Comparison of ENCODE assay signal across 8 cellular contexts in genomic region chr3:17179381-17180205, GRCh38.
A peak's percentile ranks its signal among the peaks of the same experiment; 100 is the strongest.
DNase-seq lines count a peak whose midpoint lies in the region; ATAC-seq and TF ChIP-seq lines count a peak whose summit lies in the region.

No MANE protein-coding gene starts in this region.

- DNase-seq in NCI-H524 treated with DMSO at 0.1 percent for 48 hours (lab: John Stamatoyannopoulos, UW) (peak; percentile 83), iPS-NIHi11 (ENCODE audit: low spot score) (no peak), RWPE1 (ENCODE audit: low spot score) (no peak), EL (no peak), SW 1271 (lab: John Stamatoyannopoulos, UW) (no peak)
- peak in 7 of 9 donors; percentile 5 to 50 (median 19) for DNase-seq in naive thymus-derived CD4-positive, alpha-beta T cell

- no peaks in the 10 kb centered on the region for H3K36me3 ChIP-seq in naive thymus-derived CD4-positive, alpha-beta T cell (ENCODE audit: control insufficient read depth in 2 of 3, insufficient read depth in 3 of 3, low read length in 3 of 3)

- no peaks in the 10 kb centered on the region for H3K27me3 ChIP-seq in naive thymus-derived CD4-positive, alpha-beta T cell (ENCODE audit: control insufficient read depth in 2 of 2, insufficient read depth in 2 of 2, low read length in 2 of 2)

- H3K4me1 Mint-ChIP-seq in naive thymus-derived CD4-positive, alpha-beta T cell, result peaks cover 0 to 39% (median 13%) of the 10 kb centered on the region in 7 donors

- H3K4me3 Mint-ChIP-seq in naive thymus-derived CD4-positive, alpha-beta T cell, result no peak overlapping the region

- no peak for TF ChIP-seq CTCF in RWPE1 (conservative IDR thresholded peaks at IDR 0.05; ENCODE audit: low read depth)

- H3K4me3 ChIP-seq in naive thymus-derived CD4-positive, alpha-beta T cell (ENCODE audit: low read length), result no peak overlapping the region

- peaks cover 0 to 3% (median 0%) of the 10 kb centered on the region in 5 donors for H3K27me3 Mint-ChIP-seq in naive thymus-derived CD4-positive, alpha-beta T cell

- H3K36me3 Mint-ChIP-seq in naive thymus-derived CD4-positive, alpha-beta T cell, result peaks cover 0 to 47% (median 23%) of the 10 kb centered on the region in 5 donors

- intact Hi-C loops in naive thymus-derived CD4-positive, alpha-beta T cell (cut with micrococcal nuclease), result no loop called here

- POLR2A ChIA-PET in naive thymus-derived CD4-positive, alpha-beta T cell (lab: Charles Lee), result no interaction called here
- POLR2A ChIA-PET in RWPE1 (lab: Yijun Ruan, JAX; ENCODE audit: low non-redundant PET), result no interaction called here

- ATAC-seq in GM18870 (IDR thresholded peaks at IDR 0.05; ENCODE audit: unreplicated experiment) (peak; percentile 71), HG02938 (IDR thresholded peaks at IDR 0.05; ENCODE audit: unreplicated experiment) (peak; percentile 88)
- peak; percentile 79 for ATAC-seq in naive thymus-derived CD4-positive, alpha-beta T cell

- CTCF ChIA-PET in naive thymus-derived CD4-positive, alpha-beta T cell (lab: Charles Lee), result interaction anchor here (1.2 kb wide), 1 partner anchor 234 kb away, joined by 5 read pairs; no protein-coding TSS in a partner anchor
- CTCF ChIA-PET in RWPE1 (lab: Yijun Ruan, JAX), result no interaction called here

- H3K27ac ChIP-seq in naive thymus-derived CD4-positive, alpha-beta T cell (ENCODE audit: low read depth, low read length), result no peak overlapping the region
- H3K27ac ChIP-seq in RWPE1, result no peak overlapping the region

- peaks cover 0 to 21% of the 10 kb centered on the region in 2 donors for H3K4me1 ChIP-seq in naive thymus-derived CD4-positive, alpha-beta T cell (ENCODE audit: control insufficient read depth in 2 of 2, insufficient read depth in 2 of 2, low read length in 2 of 2)

- no peaks in the 10 kb centered on the region for H3K9me3 ChIP-seq in naive thymus-derived CD4-positive, alpha-beta T cell (ENCODE audit: control insufficient read depth in 2 of 3, low read length in 3 of 3)

- no peak overlapping the region for H3K27ac Mint-ChIP-seq in naive thymus-derived CD4-positive, alpha-beta T cell

- H3K9me3 Mint-ChIP-seq in naive thymus-derived CD4-positive, alpha-beta T cell, result peaks cover 0 to 2% (median 0%) of the 10 kb centered on the region in 11 donors

Comparison
In these comparisons a context has a peak if more than half of its experiments do, and no peak if none do; other contexts are left out.
1. DNase-seq: peak in NCI-H524 treated with DMSO at 0.1 percent for 48 hours (single experiment) and naive thymus-derived CD4-positive, alpha-beta T cell (7 of 9); none in iPS-NIHi11 (single experiment), RWPE1 (single experiment), EL (single experiment) and SW 1271 (0 of 2).
2. Peak in every context shown above with its lines, with median percentiles within 50 percentile points of each other: ATAC-seq.